In the genomic region with DNA sequence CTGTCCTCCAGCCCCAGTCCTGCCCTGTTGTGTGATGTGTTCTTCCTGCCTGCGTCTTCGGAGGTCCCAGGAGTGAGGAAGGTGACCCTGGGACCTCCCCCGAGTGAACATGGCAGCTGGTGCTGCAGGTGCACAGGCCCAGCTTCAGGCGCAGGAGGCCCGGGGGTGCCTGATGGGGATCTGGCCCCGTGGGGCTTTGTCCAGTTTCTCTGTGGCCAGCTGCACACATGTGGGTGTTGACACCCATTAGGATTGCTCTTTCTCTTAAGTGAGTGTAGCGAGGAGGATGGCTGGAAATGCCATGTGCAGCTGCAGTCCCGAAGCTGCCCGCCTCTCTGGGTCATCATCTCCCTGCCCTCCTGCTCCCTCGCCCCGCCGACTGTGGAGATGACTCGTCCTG, we compare ENCODE assay signal across 21 cellular contexts.
"Had no signal": no experiment of that assay in that cellular context is flagged by ENCODE, and none has a peak within 500 bp of the region (broad histone marks: within the 10 kb centered on the region; RNA-seq: fewer than 3 reads in every experiment).

No MANE protein-coding gene starts in this region.

- H3K4me2 ChIP-seq: hepatocyte had no signal

- H3K4me3 ChIP-seq: coronary artery, dorsolateral prefrontal cortex, esophagus muscularis mucosa, gastroesophageal sphincter, heart left ventricle, hepatocyte, lower lobe of right lung had no signal

- H3K27ac ChIP-seq: coronary artery, dorsolateral prefrontal cortex, esophagus muscularis mucosa, foreskin keratinocyte, gastroesophageal sphincter, heart left ventricle, hepatocyte, lower lobe of right lung had no signal

- DNase-seq: dermis blood vessel endothelial cell; dorsolateral prefrontal cortex; effector CD4-positive, alpha-beta T cell; effector memory CD4-positive, alpha-beta T cell; foreskin keratinocyte; hypothalamus; immature natural killer cell; islet precursor cell; kidney; kidney glomerular epithelial cell; left colon; left ventricle myocardium superior; lower lobe of right lung; mesenchymal stem cell; midbrain had no signal

- H3K4me1 ChIP-seq: esophagus muscularis mucosa, foreskin keratinocyte, gastroesophageal sphincter, heart left ventricle, lower lobe of right lung had no signal

- H3K4me1 Mint-ChIP-seq: immature natural killer cell had no signal

- ATAC-seq: foreskin keratinocyte, gastroesophageal sphincter, heart left ventricle, left colon, left lobe of liver, left ventricle myocardium superior, lower lobe of right lung had no signal

- H3K9me3 ChIP-seq: esophagus muscularis mucosa, gastroesophageal sphincter, heart left ventricle, lower lobe of right lung had no signal

- H3K27ac Mint-ChIP-seq: immature natural killer cell had no signal

- H3K36me3 Mint-ChIP-seq: immature natural killer cell had no signal

- H3K27me3 ChIP-seq: dorsolateral prefrontal cortex, foreskin keratinocyte had no signal

- H3K4me3 Mint-ChIP-seq: immature natural killer cell had no signal

- H3K36me3 ChIP-seq: esophagus muscularis mucosa, gastroesophageal sphincter, heart left ventricle, lower lobe of right lung had no signal

- H3K79me2 ChIP-seq: hepatocyte had no signal

- H3K9me3 Mint-ChIP-seq: immature natural killer cell had no signal
